In the genomic region with DNA sequence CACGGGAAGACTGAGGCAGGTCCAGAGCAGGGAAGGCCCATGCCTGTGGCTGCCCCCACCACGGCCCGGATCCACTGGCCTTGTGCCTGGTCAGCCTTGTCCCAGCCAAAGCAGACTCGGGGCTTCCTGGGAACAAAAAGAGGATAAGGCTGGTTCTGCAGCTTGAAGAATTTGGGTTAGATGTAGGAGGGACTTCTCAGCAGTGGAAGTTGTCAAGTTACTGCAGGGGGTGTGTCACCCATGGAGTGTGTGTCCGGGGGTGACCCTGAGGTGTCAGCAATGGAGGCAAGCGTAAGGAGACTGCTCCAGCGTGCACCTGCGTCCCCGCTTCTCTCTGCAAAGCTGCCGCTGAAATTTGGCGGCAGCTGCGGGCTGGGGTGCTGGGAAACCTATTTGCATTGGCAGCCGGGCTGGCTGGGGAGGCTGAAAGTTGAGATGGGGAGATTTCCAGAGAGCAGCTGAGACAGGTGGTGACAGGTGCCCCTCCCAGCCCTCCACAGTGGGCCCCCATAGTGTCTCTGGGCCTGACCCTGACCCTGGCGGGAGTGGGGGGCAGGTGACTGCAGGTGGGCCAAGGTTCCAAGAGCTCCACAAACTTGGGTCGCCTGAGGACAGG, we compare ENCODE assay signal across 11 cellular contexts. TPM values are rescaled to one million over a fixed set of nuclear protein-coding genes. Genes with fewer than 3 reads are reported as not detected.
A peak's percentile ranks its signal among the peaks of the same experiment; 100 is the strongest.
DNase-seq lines count a peak whose midpoint lies in the region; ATAC-seq and TF ChIP-seq lines count a peak whose summit lies in the region.
"Had no signal": no experiment of that assay in that cellular context is flagged by ENCODE, and none has a peak within 500 bp of the region (broad histone marks: within the 10 kb centered on the region; RNA-seq: fewer than 3 reads in every experiment).

No MANE protein-coding gene starts in this region.

- TF ChIP-seq CTCF in left lung (IDR thresholded peaks at IDR 0.05): no peak
- no peak for TF ChIP-seq CTCF in transverse colon (IDR thresholded peaks at IDR 0.05)

- H3K36me3 ChIP-seq in left lung (no peaks in the 10 kb centered on the region), transverse colon (no peaks in the 10 kb centered on the region)

- DNase-seq in NCI-H2227 (lab: John Stamatoyannopoulos, UW; ENCODE audit: unreplicated experiment) (peak; percentile 15), NCI-H2227 treated with DMSO at 0.1 percent for 48 hours (lab: John Stamatoyannopoulos, UW) (no peak), RPMI7951 (ENCODE audit: low read depth) (peak; percentile 17), left lung (no peak), transverse colon (peak; percentile 67), A172 (ENCODE audit: low spot score) (no peak), NCI-H1930 (lab: John Stamatoyannopoulos, UW) (no peak)
- DNase-seq: activated CD4-positive, alpha-beta T cell treated with anti-CD3 and anti-CD28 coated beads, Interleukin-2, amount 10 ng/mL, durations not matched to agents 7 days and 5 days; stimulated activated CD4-positive, alpha-beta T cell treated with anti-CD3 and anti-CD28 coated beads, Interleukin-4, amount 100 ng/mL, for 24 hours had no signal

- peaks cover 15 to 62% of the 10 kb centered on the region in 2 donors for H3K4me1 ChIP-seq in left lung
- H3K4me1 ChIP-seq in transverse colon: peaks cover 4 to 53% (median 26%) of the 10 kb centered on the region in 4 donors

- in situ Hi-C loops in transverse colon (cut with MboI; ENCODE audit: low pct_ligation_motif_present in 1 of 4, low pct_unique_long_range_greater_than_20kb in 1 of 4, low sequenced_read_pairs in 3 of 4): no loop called here

- intact Hi-C loops in left lung (cut with DNase I) (no loop called here), transverse colon (cut with DNase I; ENCODE audit: low total_unique reads) (no loop called here)

- peak; percentile 5 for ATAC-seq in left lung
- no peak for ATAC-seq in GM19395 (IDR thresholded peaks at IDR 0.05; ENCODE audit: unreplicated experiment)

- H3K27me3 ChIP-seq in left lung (peaks cover 0 to 6% of the 10 kb centered on the region in 2 donors), transverse colon (no peaks in the 10 kb centered on the region)

- no peaks in the 10 kb centered on the region for H3K9me3 ChIP-seq in left lung
- no peaks in the 10 kb centered on the region for H3K9me3 ChIP-seq in transverse colon

- no peak for TF ChIP-seq EP300 in transverse colon (IDR thresholded peaks at IDR 0.05; ENCODE audit: low read depth)

- TF ChIP-seq POLR2A in transverse colon (IDR thresholded peaks at IDR 0.05): no peak

- H3K27ac ChIP-seq in left lung (peak overlapping the region in 1 of 2 donors; percentile 61), transverse colon (peak overlapping the region; percentile 60 to 78 (median 66))

- 72% methylated on average over 13 of the region's 15 CpGs; no CpG with 5 or more reads in 1 of the 2 donors for WGBS in transverse colon (ENCODE audit: low coverage in 1 of 2), 2 donors

- no peak overlapping the region for H3K4me3 ChIP-seq in left lung
- no peak overlapping the region for H3K4me3 ChIP-seq in transverse colon

RNA-seq across cellular contexts. Expression of gene TNFAIP2, which starts 12.5 kb away (rescaled TPM):
- 20.5 and 32.0 TPM in 2 replicates for total RNA-seq in RPMI7951 (2014; rRNA removed; shearing (Covaris generic))
- total RNA-seq in left lung (100 to 1,000 TPM in 1 of 2 donors, 10 to 100 TPM in 1; 76.5 to 237 TPM), transverse colon (10 to 100 TPM; 25.1 to 76.3 (median 52.7) TPM)
- 207 and 346 TPM in 2 replicates for total RNA-seq in A172 (2014; rRNA removed; shearing (Covaris generic))

RNA-seq across cellular contexts. Expression of gene EXOC3L4, which starts 16.3 kb away (rescaled TPM):
- not detected in 2 replicates for total RNA-seq in RPMI7951 (2014; rRNA removed; shearing (Covaris generic))
- total RNA-seq in left lung (1 to 10 TPM; 3.0 to 4.0 TPM), transverse colon (10 to 100 TPM; 15.2 to 49.0 (median 30.3) TPM)
- 3.7 and 8.2 TPM in 2 replicates for total RNA-seq in A172 (2014; rRNA removed; shearing (Covaris generic))
- total RNA-seq: A673; activated CD4-positive, alpha-beta T cell treated with anti-CD3 and anti-CD28 coated beads, Interleukin-2, amount 10 ng/mL, durations not matched to agents 7 days and 5 days had no signal

RNA-seq across cellular contexts. Expression of gene LBHD2, which starts 26.8 kb away (rescaled TPM):
- not detected in 2 replicates for total RNA-seq in RPMI7951 (2014; rRNA removed; shearing (Covaris generic))
- total RNA-seq in left lung (not detected), transverse colon (not detected)
- total RNA-seq in A172 (2014; rRNA removed; shearing (Covaris generic)): not detected in 2 replicates
- total RNA-seq: activated CD4-positive, alpha-beta T cell treated with anti-CD3 and anti-CD28 coated beads, Interleukin-2, amount 10 ng/mL, durations not matched to agents 7 days and 5 days had no signal

RNA-seq across cellular contexts. Expression of gene CDC42BPB, which starts 53.4 kb away (rescaled TPM):
- 22.0 and 23.8 TPM in 2 replicates for total RNA-seq in RPMI7951 (2014; rRNA removed; shearing (Covaris generic))
- total RNA-seq in left lung: 10 to 100 TPM; 79.8 to 79.9 TPM
- total RNA-seq in transverse colon: 100 to 1,000 TPM; 109 to 160 (median 123) TPM
- 26.2 and 26.6 TPM in 2 replicates for total RNA-seq in A172 (2014; rRNA removed; shearing (Covaris generic))

Comparison
In these comparisons a context has a peak if more than half of its experiments do, and no peak if none do; other contexts are left out.
1. DNase-seq: peak in NCI-H2227 (single experiment), RPMI7951 (single experiment) and transverse colon (single experiment); none in NCI-H2227 treated with DMSO at 0.1 percent for 48 hours (single experiment), left lung (0 of 2), A172 (single experiment) and NCI-H1930 (0 of 2).